20 cellular contexts compared by ENCODE assay signal in the genomic region with DNA sequence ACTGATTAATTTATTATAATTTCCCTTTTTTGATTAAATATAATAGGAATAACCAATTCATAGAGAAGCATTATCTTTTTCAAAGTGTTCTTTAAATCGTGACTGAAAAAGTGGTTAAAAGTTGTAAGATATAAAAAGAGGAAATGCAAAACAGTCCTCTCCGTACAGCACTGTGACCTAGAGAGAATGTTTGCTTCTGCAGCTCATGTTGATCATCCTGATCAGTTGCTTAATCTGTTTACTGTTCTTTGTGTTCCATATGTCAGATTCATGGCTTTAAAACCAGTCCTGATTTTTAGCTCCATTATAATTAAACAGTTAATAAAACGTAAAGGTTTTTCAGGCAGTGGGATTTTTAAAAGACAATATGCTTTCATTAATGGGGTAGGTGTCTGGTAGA. TPM values are rescaled to one million over a fixed set of nuclear protein-coding genes. Genes with fewer than 3 reads are reported as not detected.
A peak's percentile ranks its signal among the peaks of the same experiment; 100 is the strongest.
DNase-seq lines count a peak whose midpoint lies in the region; FAIRE-seq and TF ChIP-seq lines count a peak whose summit lies in the region.
"Had no signal": no experiment of that assay in that cellular context is flagged by ENCODE, and none has a peak within 500 bp of the region (broad histone marks: within the 10 kb centered on the region; RNA-seq: fewer than 3 reads in every experiment).

No MANE protein-coding gene starts in this region.

- in situ Hi-C loops in mammary epithelial cell (cut with MboI; ENCODE audit: low sequenced_read_pairs in 2 of 2), result no loop called here

- intact Hi-C loops in MCF 10A (cut with micrococcal nuclease) (no loop called here), mammary epithelial cell (cut with micrococcal nuclease) (no loop called here), endothelial cell of umbilical vein (cut with micrococcal nuclease) (no loop called here)

- H3K4me1 Mint-ChIP-seq in MCF 10A (ENCODE audit: insufficient read depth, unreplicated experiment), result peaks cover 42% of the 10 kb centered on the region

- H3K36me3 ChIP-seq in mammary epithelial cell (ENCODE audit: insufficient read depth, low read length) (no peaks in the 10 kb centered on the region), endothelial cell of umbilical vein (ENCODE audit: control insufficient read depth in 2 of 2, extremely low read depth in 1 of 2, insufficient read depth in 2 of 2, low read length in 2 of 2) (no peaks in the 10 kb centered on the region)

- no peaks in the 10 kb centered on the region for H3K9me1 ChIP-seq in endothelial cell of umbilical vein (replicated peaks; ENCODE audit: control insufficient read depth, extremely low read depth, insufficient read depth, low read length)

- H3K9me3 ChIP-seq in mammary epithelial cell (replicated peaks; ENCODE audit: insufficient read depth, low read length) (no peaks in the 10 kb centered on the region), endothelial cell of umbilical vein (replicated peaks; ENCODE audit: control insufficient read depth, insufficient read depth, low read length) (no peaks in the 10 kb centered on the region)

- H3K27me3 ChIP-seq in mammary epithelial cell (ENCODE audit: insufficient read depth, low read length), result no peaks in the 10 kb centered on the region
- no peaks in the 10 kb centered on the region for H3K27me3 ChIP-seq in endothelial cell of umbilical vein (ENCODE audit: control insufficient read depth in 2 of 2, insufficient read depth in 2 of 2, low read length in 2 of 2)

- H3K4me2 ChIP-seq in mammary epithelial cell (ENCODE audit: insufficient read depth, low read depth, low read length) (no peak overlapping the region), endothelial cell of umbilical vein (ENCODE audit: insufficient read depth, low read length) (no peak overlapping the region)

- no peak overlapping the region for H3K4me3 Mint-ChIP-seq in MCF 10A (ENCODE audit: unreplicated experiment)
- H3K4me3 Mint-ChIP-seq: activated naive CD8-positive, alpha-beta T cell treated with anti-CD3 and anti-CD28 coated beads, Interleukin-2, amount 10 ng/mL, durations not matched to agents 7 days and 5 days; activated T-helper 17 cell treated with anti-CD3 and anti-CD28 coated beads, Interleukin-2, amount 50 U/mL, for 72 hours; CD8-positive, alpha-beta T cell; naive thymus-derived CD4-positive, alpha-beta T cell had no signal

- BruUV-seq in MCF 10A (replicated peaks; lab: Mats Ljungman, UMichigan) (no TSS peak), mammary epithelial cell (replicated peaks; lab: Mats Ljungman, UMichigan) (no TSS peak), endothelial cell of umbilical vein (replicated peaks; lab: Mats Ljungman, UMichigan) (no TSS peak)

- no peaks in the 10 kb centered on the region for H3K27me3 Mint-ChIP-seq in MCF 10A (ENCODE audit: insufficient read depth, unreplicated experiment)

- H3K9me3 Mint-ChIP-seq in MCF 10A (ENCODE audit: unreplicated experiment), result no peaks in the 10 kb centered on the region
- H3K9me3 Mint-ChIP-seq: activated naive CD8-positive, alpha-beta T cell treated with anti-CD3 and anti-CD28 coated beads, Interleukin-2, amount 10 ng/mL, durations not matched to agents 7 days and 5 days; activated T-helper 17 cell treated with anti-CD3 and anti-CD28 coated beads, Interleukin-2, amount 50 U/mL, for 72 hours; CD8-positive, alpha-beta T cell; naive thymus-derived CD4-positive, alpha-beta T cell had no signal

- H3K27ac ChIP-seq in mammary epithelial cell (ENCODE audit: insufficient read depth, low read depth, low read length) (no peak overlapping the region), endothelial cell of umbilical vein (ENCODE audit: insufficient read depth, low read depth, low read length) (no peak overlapping the region)

- dilution Hi-C loops in mammary epithelial cell (cut with HindIII; ENCODE audit: low sequenced_read_pairs) (no loop called here), endothelial cell of umbilical vein (cut with MboI; ENCODE audit: extremely low pct_ligation_motif_present, low sequenced_read_pairs) (no loop called here)

- FAIRE-seq in endothelial cell of umbilical vein (lab: Jason Lieb, UNC), result peak; percentile 31
- FAIRE-seq: bronchial epithelial cell had no signal

- H3K4me1 ChIP-seq in mammary epithelial cell (ENCODE audit: insufficient read depth, low read length), result peaks cover 41% of the 10 kb centered on the region
- H3K4me1 ChIP-seq in endothelial cell of umbilical vein (ENCODE audit: control insufficient read depth, extremely low read depth, insufficient read depth, low read length), result peaks cover 6% of the 10 kb centered on the region

- peak overlapping the region; percentile 43 for H3K27ac Mint-ChIP-seq in MCF 10A (ENCODE audit: low read depth, unreplicated experiment)
- H3K27ac Mint-ChIP-seq: activated naive CD8-positive, alpha-beta T cell treated with anti-CD3 and anti-CD28 coated beads, Interleukin-2, amount 10 ng/mL, durations not matched to agents 7 days and 5 days; activated T-helper 17 cell treated with anti-CD3 and anti-CD28 coated beads, Interleukin-2, amount 50 U/mL, for 72 hours; CD8-positive, alpha-beta T cell; naive thymus-derived CD4-positive, alpha-beta T cell had no signal

- 100% methylated on average over 3 of the region's 3 CpGs for WGBS in mammary epithelial cell (ENCODE audit: low coverage, missing lambda C conversion rate)

- POLR2A ChIA-PET in MCF 10A (lab: Yijun Ruan, JAX) (interaction anchor here (0.5 to 1.4 kb wide), 2 partner anchors 21 to 1198 kb away, joined by 3 to 5 read pairs; no protein-coding TSS in a partner anchor), endothelial cell of umbilical vein (lab: Charles Lee) (no interaction called here)

- DNase-seq in MCF 10A (ENCODE audit: unreplicated experiment) (no peak), mammary epithelial cell (no peak), NCI-H69 (lab: John Stamatoyannopoulos, UW) (peak; percentile 51), endothelial cell of umbilical vein (ENCODE audit: low read depth, low spot score) (no peak), NCI-H774 (lab: John Stamatoyannopoulos, UW) (no peak), occipital lobe (lab: John Stamatoyannopoulos, UW) (no peak), NCI-H446 treated with DMSO at 0.1 percent for 48 hours (lab: John Stamatoyannopoulos, UW) (no peak)
- DNase-seq in stimulated activated naive CD4-positive, alpha-beta T cell (lab: John Stamatoyannopoulos, UW), result no peak
- DNase-seq: activated naive CD8-positive, alpha-beta T cell treated with anti-CD3 and anti-CD28 coated beads, Interleukin-2, amount 10 ng/mL, durations not matched to agents 7 days and 5 days; CD8-positive, alpha-beta T cell; DND-41; naive thymus-derived CD4-positive, alpha-beta T cell; NCI-H187; NCI-H345; posterior cingulate gyrus; stimulated activated CD4-positive, alpha-beta T cell treated with anti-CD3 and anti-CD28 coated beads, Interleukin-2, amount 100 ng/mL, for 48 hours; T-helper 2 cell had no signal

- no peak overlapping the region for H2AFZ ChIP-seq in mammary epithelial cell (ENCODE audit: low read depth, low read length)
- no peak overlapping the region for H2AFZ ChIP-seq in endothelial cell of umbilical vein (ENCODE audit: low read depth, low read length)

- H3K79me2 ChIP-seq in mammary epithelial cell (ENCODE audit: insufficient read depth, low read length), result peaks cover 69% of the 10 kb centered on the region
- H3K79me2 ChIP-seq in endothelial cell of umbilical vein (ENCODE audit: control insufficient read depth, insufficient read depth, low read length), result no peaks in the 10 kb centered on the region

- CTCF ChIA-PET in MCF 10A (lab: Yijun Ruan, JAX) (interaction anchor here (0.6 to 1.2 kb wide), 2 partner anchors 23 to 161 kb away, joined by 3 to 5 read pairs; no protein-coding TSS in a partner anchor), mammary epithelial cell (lab: Charles Lee; ENCODE audit: low non-redundant PET) (no interaction called here), endothelial cell of umbilical vein (lab: Charles Lee) (interaction anchor here (6.0 kb wide), 1 partner anchor 10 kb away, joined by 27 read pairs; no protein-coding TSS in a partner anchor)

- H3K9ac ChIP-seq in mammary epithelial cell (ENCODE audit: insufficient read depth, low read length), result no peak overlapping the region
- no peak overlapping the region for H3K9ac ChIP-seq in endothelial cell of umbilical vein (replicated peaks; ENCODE audit: extremely low read depth, insufficient read depth, low read length)

- peaks cover 7% of the 10 kb centered on the region for H3K36me3 Mint-ChIP-seq in MCF 10A (ENCODE audit: insufficient read depth, unreplicated experiment)
- H3K36me3 Mint-ChIP-seq: activated naive CD8-positive, alpha-beta T cell treated with anti-CD3 and anti-CD28 coated beads, Interleukin-2, amount 10 ng/mL, durations not matched to agents 7 days and 5 days; CD8-positive, alpha-beta T cell; naive thymus-derived CD4-positive, alpha-beta T cell had no signal

- H4K20me1 ChIP-seq in mammary epithelial cell (ENCODE audit: insufficient read depth, low read length) (no peaks in the 10 kb centered on the region), endothelial cell of umbilical vein (replicated peaks; ENCODE audit: control insufficient read depth, extremely low read depth, insufficient read depth, low read length) (no peaks in the 10 kb centered on the region)

- TF ChIP-seq CTCF in MCF 10A (IDR thresholded peaks at IDR 0.05; ENCODE audit: unreplicated experiment) (no peak), mammary epithelial cell (conservative IDR thresholded peaks at IDR 0.05 in 1 of 2, IDR thresholded peaks at IDR 0.05 in 1 of 2; ENCODE audit: extremely low read depth in 1 of 2, insufficient read depth in 1 of 2, low read depth in 1 of 2, low read length in 2 of 2) (no peak), endothelial cell of umbilical vein (IDR thresholded peaks at IDR 0.05; ENCODE audit: extremely low read depth in 1 of 2, insufficient read depth in 1 of 2, low read depth in 1 of 2, low read length in 2 of 2) (no peak)

- no peak for TF ChIP-seq POLR2A in endothelial cell of umbilical vein (IDR thresholded peaks at IDR 0.05; ENCODE audit: low read depth, low read length)

- H3K4me3 ChIP-seq in mammary epithelial cell (replicated peaks in 1 of 3; ENCODE audit: insufficient read depth in 1 of 3, low read depth in 2 of 3, low read length in 3 of 3), result no peak overlapping the region
- H3K4me3 ChIP-seq in endothelial cell of umbilical vein (replicated peaks in 1 of 3; ENCODE audit: insufficient read depth in 1 of 3, low read depth in 1 of 3, low read length in 3 of 3), result no peak overlapping the region
- H3K4me3 ChIP-seq: skin epidermis had no signal

RNA-seq across cellular contexts. Expression of gene TTC8, which starts 4.7 kb away (rescaled TPM):
- total RNA-seq in MCF 10A (2022), result 20.9 and 23.9 TPM in 2 replicates
- 10 to 100 TPM; 29.9 to 37.0 TPM for total RNA-seq in mammary epithelial cell
- polyA plus RNA-seq in mammary epithelial cell, result 30.0 TPM
- 21.8 TPM for polyA minus RNA-seq in mammary epithelial cell
- 11.9 and 15.5 TPM in 2 replicates for total RNA-seq in endothelial cell of umbilical vein
- 16.3 and 17.9 TPM in 2 replicates for polyA plus RNA-seq in endothelial cell of umbilical vein
- polyA plus RNA-seq in endothelial cell of umbilical vein (2011; cell fraction: cytosol; rRNA removed), result 17.5 and 18.7 TPM in 2 replicates
- 40.8 and 41.1 TPM in 2 replicates for polyA plus RNA-seq in endothelial cell of umbilical vein (2011; cell fraction: nucleus; rRNA removed)
- polyA plus RNA-seq in endothelial cell of umbilical vein (2012), result 10.3 and 14.8 TPM in 2 replicates
- 11.0 and 21.0 TPM in 2 replicates for polyA minus RNA-seq in endothelial cell of umbilical vein
- 7.1 TPM for polyA minus RNA-seq in endothelial cell of umbilical vein (2011; cell fraction: cytosol; rRNA and poly(A)+ RNA removed)
- 11.6 and 12.6 TPM in 2 replicates for polyA minus RNA-seq in endothelial cell of umbilical vein (2011; cell fraction: nucleus; rRNA and poly(A)+ RNA removed)
- total RNA-seq in occipital lobe, result 12.2 TPM

RNA-seq across cellular contexts. Expression of gene EML5, which starts 36.4 kb away (rescaled TPM):
- total RNA-seq in MCF 10A (2022), result 0.37 and 0.54 TPM in 2 replicates
- 1 to 10 TPM in 1 of 2 donors, under 1 TPM in 1; 0.33 to 2.7 TPM for total RNA-seq in mammary epithelial cell
- 0.69 TPM for polyA plus RNA-seq in mammary epithelial cell
- polyA minus RNA-seq in mammary epithelial cell, result 1.2 TPM
- 0.09 TPM in 1 of 2 replicates, not detected in the other for total RNA-seq in endothelial cell of umbilical vein
- polyA plus RNA-seq in endothelial cell of umbilical vein, result 0.06 TPM in 1 of 2 replicates, not detected in the other
- 0.01 TPM in 2 replicates for polyA plus RNA-seq in endothelial cell of umbilical vein (2011; cell fraction: cytosol; rRNA removed)
- 0.06 TPM in 1 of 2 replicates, not detected in the other for polyA plus RNA-seq in endothelial cell of umbilical vein (2011; cell fraction: nucleus; rRNA removed)
- polyA plus RNA-seq in endothelial cell of umbilical vein (2012), result 0.04 and 0.05 TPM in 2 replicates
- polyA minus RNA-seq in endothelial cell of umbilical vein, result not detected in 2 replicates
- polyA minus RNA-seq in endothelial cell of umbilical vein (2011; cell fraction: cytosol; rRNA and poly(A)+ RNA removed), result 0.61 TPM
- 0.29 TPM in 1 of 2 replicates, not detected in the other for polyA minus RNA-seq in endothelial cell of umbilical vein (2011; cell fraction: nucleus; rRNA and poly(A)+ RNA removed)
- total RNA-seq in occipital lobe, result 30.3 TPM
- total RNA-seq: bronchial epithelial cell had no signal
